Comparison of ENCODE assay signal across 1 cellular context in genomic region chr5:139635606-139636206, GRCh38.
TF ChIP-seq lines count a peak whose summit lies in the region.

No MANE protein-coding gene starts in this region.

TF ChIP-seq in HEK293, 187 proteins besides CTCF, POLR2A, EP300 and RAD21 (continued from another document):
- TF ChIP-seq ZNF23 (tag by site-specific recombination; IDR thresholded peaks at IDR 0.05; ENCODE audit: borderline replicate concordance) (no peak), PATZ1 (tag by site-specific recombination; IDR thresholded peaks at IDR 0.05) (0 out of 2 replicates have a peak, but pooled peaks have one; percentile 21), ZBTB49 (tag by site-specific recombination; IDR thresholded peaks at IDR 0.05; ENCODE audit: low read depth) (no peak), ZNF350 (tag by site-specific recombination; IDR thresholded peaks at IDR 0.05) (no peak), HOXA7 (CRISPR knock-in tag; IDR thresholded peaks at IDR 0.05; ENCODE audit: borderline replicate concordance) (no peak), SALL2 (tag by site-specific recombination; IDR thresholded peaks at IDR 0.05; ENCODE audit: borderline replicate concordance) (no peak), ZNF423 (tag by site-specific recombination; IDR thresholded peaks at IDR 0.05) (no peak), ZNF629 (tag by site-specific recombination; IDR thresholded peaks at IDR 0.05) (no peak), KLF9 (tag by site-specific recombination; IDR thresholded peaks at IDR 0.05; ENCODE audit: low read depth) (no peak), ZNF18 (tag by site-specific recombination; IDR thresholded peaks at IDR 0.05) (no peak), ZNF654 (tag by site-specific recombination; IDR thresholded peaks at IDR 0.05; ENCODE audit: low read depth) (peak; percentile 31), OVOL3 (tag by site-specific recombination; IDR thresholded peaks at IDR 0.05) (no peak), ZSCAN23 (tag by site-specific recombination; IDR thresholded peaks at IDR 0.05) (no peak), ZNF529 (tag by site-specific recombination; IDR thresholded peaks at IDR 0.05; ENCODE audit: insufficient replicate concordance) (no peak), SP3 (tag by site-specific recombination; IDR thresholded peaks at IDR 0.05) (no peak), ZNF266 (tag by site-specific recombination; IDR thresholded peaks at IDR 0.05; ENCODE audit: low read depth) (no peak), ZNF623 (tag by site-specific recombination; IDR thresholded peaks at IDR 0.05) (no peak), ZNF561 (tag by site-specific recombination; IDR thresholded peaks at IDR 0.05; ENCODE audit: borderline replicate concordance) (no peak), ZNF169 (tag by site-specific recombination; IDR thresholded peaks at IDR 0.05) (no peak), WT1 (tag by site-specific recombination; IDR thresholded peaks at IDR 0.05) (no peak), PRDM2 (tag by site-specific recombination; IDR thresholded peaks at IDR 0.05; ENCODE audit: borderline replicate concordance) (no peak), PRDM6 (tag by site-specific recombination; IDR thresholded peaks at IDR 0.05) (no peak), BCL11A (tag by site-specific recombination; IDR thresholded peaks at IDR 0.05; ENCODE audit: low read depth) (no peak), ZNF280D (tag by site-specific recombination; IDR thresholded peaks at IDR 0.05) (0 out of 2 replicates have a peak, but pooled peaks have one; percentile 60), ZFP69B (tag by site-specific recombination; IDR thresholded peaks at IDR 0.05) (peak; percentile 88), ZNF580 (tag by site-specific recombination; IDR thresholded peaks at IDR 0.05) (0 out of 2 replicates have a peak, but pooled peaks have one; percentile 46), ZNF148 (tag by site-specific recombination; IDR thresholded peaks at IDR 0.05; ENCODE audit: borderline replicate concordance) (no peak), ZNF585B (tag by site-specific recombination; IDR thresholded peaks at IDR 0.05) (no peak)
